Comparison of ENCODE assay signal across 14 cellular contexts in genomic region chr20:24935140-24935539, GRCh38. TPM values are rescaled to one million over a fixed set of nuclear protein-coding genes. Genes with fewer than 3 reads are reported as not detected.
DNase-seq lines count a peak whose midpoint lies in the region; ATAC-seq and TF ChIP-seq lines count a peak whose summit lies in the region.
"Had no signal": no experiment of that assay in that cellular context is flagged by ENCODE, and none has a peak within 500 bp of the region (broad histone marks: within the 10 kb centered on the region; RNA-seq: fewer than 3 reads in every experiment).

No MANE protein-coding gene starts in this region.

- ATAC-seq in lower lobe of right lung = no peak

- 74 to 85% (median 80%) methylated on average over 3 of the region's 3 CpGs for WGBS in spleen, 5 donors

- H3K4me1 ChIP-seq in lower lobe of right lung (peaks cover 18% of the 10 kb centered on the region), spleen (peaks cover 0 to 31% (median 7%) of the 10 kb centered on the region in 6 donors)

- DNase-seq in activated CD8-positive, alpha-beta memory T cell treated with anti-CD3 and anti-CD28 coated beads for 24 hours = peak; percentile 32
- no peak for DNase-seq in activated CD8-positive, alpha-beta memory T cell treated with anti-CD3 and anti-CD28 coated beads, Interleukin-2, amount 50 U/mL, for 48 hours
- peak; percentile 6 for DNase-seq in lower lobe of right lung
- peak; percentile 44 for DNase-seq in spleen
- DNase-seq in HK-2 (ENCODE audit: unreplicated experiment) = no peak
- no peak for DNase-seq in inferior parietal cortex (ENCODE audit: extremely low spot score)
- DNase-seq in DMS114 treated with DMSO at 0.1 percent for 48 hours (lab: John Stamatoyannopoulos, UW; ENCODE audit: unreplicated experiment) = no peak
- DNase-seq: ACHN; CD4-positive, alpha-beta memory T cell; DND-41; GDM1; GM23248 had no signal

- no peaks in the 10 kb centered on the region for H3K36me3 ChIP-seq in lower lobe of right lung
- no peaks in the 10 kb centered on the region for H3K36me3 ChIP-seq in spleen

- TF ChIP-seq CTCF in lower lobe of right lung (IDR thresholded peaks at IDR 0.05) = no peak
- TF ChIP-seq CTCF in spleen (IDR thresholded peaks at IDR 0.05 in 8 of 11, conservative IDR thresholded peaks at IDR 0.05 in 3 of 11) = no peak

- H3K27ac ChIP-seq in lower lobe of right lung = no peak overlapping the region
- H3K27ac ChIP-seq in spleen = no peak overlapping the region
- H3K27ac ChIP-seq: GM23248 had no signal

- H3K27me3 ChIP-seq in lower lobe of right lung (ENCODE audit: low read depth) = no peaks in the 10 kb centered on the region
- no peaks in the 10 kb centered on the region for H3K27me3 ChIP-seq in spleen (replicated peaks in 1 of 7)
- H3K27me3 ChIP-seq: BLaER1 treated with 17β-estradiol and CSF1 and Interleukin-3, amounts not matched to agents 10 nM and 100 nM had no signal

- TF ChIP-seq POLR2A in spleen (IDR thresholded peaks at IDR 0.05) = no peak

- H3K4me3 ChIP-seq in lower lobe of right lung (no peak overlapping the region), spleen (no peak overlapping the region)
- H3K4me3 ChIP-seq: BLaER1 treated with 17β-estradiol and CSF1 and Interleukin-3, amounts not matched to agents 10 nM and 100 nM; GM23248 had no signal

- H3K9me3 ChIP-seq in lower lobe of right lung (no peaks in the 10 kb centered on the region), spleen (peaks cover 0 to 10% (median 0%) of the 10 kb centered on the region in 8 donors)

- intact Hi-C loops in lower lobe of right lung (cut with DNase I) = no loop called here
- intact Hi-C loops in spleen (cut with DNase I; ENCODE audit: low total_unique reads) = no loop called here

RNA-seq across cellular contexts. Expression of gene CST7, which starts 13.9 kb away (rescaled TPM):
- total RNA-seq in lower lobe of right lung = 11.7 TPM
- 100 to 1,000 TPM in 3 of 7 donors, 10 to 100 TPM in 4; 51.4 to 298 (median 95.5) TPM for total RNA-seq in spleen
- polyA plus RNA-seq in spleen = 10 to 100 TPM; 23.1 to 51.6 (median 37.2) TPM
- total RNA-seq: A172, GM23248 had no signal
- polyA plus RNA-seq: GM23248 had no signal

RNA-seq across cellular contexts. Expression of gene APMAP, which starts 57.4 kb away (rescaled TPM):
- total RNA-seq in lower lobe of right lung = 82.9 TPM
- total RNA-seq in spleen = 100 to 1,000 TPM in 1 of 7 donors, 10 to 100 TPM in 6; 57.9 to 104 (median 78.8) TPM
- 10 to 100 TPM; 26.5 to 36.0 (median 31.5) TPM for polyA plus RNA-seq in spleen

Comparison
In these comparisons a context has a peak if more than half of its experiments do, and no peak if none do; other contexts are left out.
1. DNase-seq: peak in activated CD8-positive, alpha-beta memory T cell treated with anti-CD3 and anti-CD28 coated beads for 24 hours (single experiment), lower lobe of right lung (single experiment) and spleen (single experiment); none in activated CD8-positive, alpha-beta memory T cell treated with anti-CD3 and anti-CD28 coated beads, Interleukin-2, amount 50 U/mL, for 48 hours (single experiment), HK-2 (single experiment), inferior parietal cortex (single experiment) and DMS114 treated with DMSO at 0.1 percent for 48 hours (single experiment).